In genomic region chr1:152110365-152110859, GRCh38 we compare ENCODE assay signal across 2 cellular contexts.
TF ChIP-seq lines count a peak whose summit lies in the region.

No MANE protein-coding gene starts in this region.

TF ChIP-seq in endothelial cell of umbilical vein, 7 proteins besides CTCF, POLR2A, EP300 and RAD21 (continued from another document):
- TF ChIP-seq MAX (IDR thresholded peaks at IDR 0.05; ENCODE audit: insufficient read depth, insufficient read length): no peak
- peak; percentile 28 for TF ChIP-seq EZH2 (IDR thresholded peaks at IDR 0.05; ENCODE audit: borderline replicate concordance, low read depth, low read length, severe bottlenecking)

TF ChIP-seq in neural cell, 6 proteins besides CTCF, POLR2A, EP300 and RAD21:
- no peak for TF ChIP-seq REST (IDR thresholded peaks at IDR 0.05; ENCODE audit: borderline replicate concordance)
- no peak for TF ChIP-seq MXI1 (conservative IDR thresholded peaks at IDR 0.05; ENCODE audit: poor library complexity, severe bottlenecking)
- TF ChIP-seq POLR2AphosphoS5 (IDR thresholded peaks at IDR 0.05): no peak
- TF ChIP-seq EZH2 (IDR thresholded peaks at IDR 0.05; ENCODE audit: borderline replicate concordance, insufficient read depth, low read length, poor library complexity, severe bottlenecking): no peak
- no peak for TF ChIP-seq SMC3 (conservative IDR thresholded peaks at IDR 0.05; ENCODE audit: poor library complexity)
- no peak for TF ChIP-seq TAF1 (IDR thresholded peaks at IDR 0.05; ENCODE audit: low read depth)
